8 cellular contexts compared by ENCODE assay signal in genomic region chr6:169990095-169991030, GRCh38.
DNase-seq lines count a peak whose midpoint lies in the region; ATAC-seq and TF ChIP-seq lines count a peak whose summit lies in the region.

No MANE protein-coding gene starts in this region.

- CTCF ChIA-PET in CD4-positive, alpha-beta T cell (lab: Charles Lee), result no interaction called here
- CTCF ChIA-PET in SK-N-SH (lab: Yijun Ruan, JAX), result no interaction called here

- no peak overlapping the region for H2AFZ ChIP-seq in SK-N-SH (ENCODE audit: low read depth)

- H3K4me3 Mint-ChIP-seq in CD4-positive, alpha-beta T cell, result peak overlapping the region; percentile 83
- H3K4me3 Mint-ChIP-seq in activated CD4-positive, alpha-beta T cell treated with anti-CD3 and anti-CD28 coated beads, Interleukin-2, amount 10 ng/mL, durations not matched to agents 24 days and 14 days, result peak overlapping the region; percentile 69
- H3K4me3 Mint-ChIP-seq in immature natural killer cell, result peak overlapping the region; percentile 25 to 67 (median 34)
- peak overlapping the region; percentile 46 to 47 for H3K4me3 Mint-ChIP-seq in stimulated activated naive B cell treated with anti-CD40 and anti-IgM and Interleukin-4, amounts not matched to agents 10 μg/mL and 1 μg/mL and 100 μg/mL, for 72 hours

- H3K4me3 ChIP-seq in SK-N-SH (ENCODE audit: low read depth in 2 of 2, low read length in 1 of 2), result no peak overlapping the region
- H3K4me3 ChIP-seq in HAP-1, result no peak overlapping the region

- no peak overlapping the region for H3K9ac ChIP-seq in SK-N-SH

- H3K27me3 Mint-ChIP-seq in CD4-positive, alpha-beta T cell, result no peaks in the 10 kb centered on the region
- peaks cover 6% of the 10 kb centered on the region for H3K27me3 Mint-ChIP-seq in activated CD4-positive, alpha-beta T cell treated with anti-CD3 and anti-CD28 coated beads, Interleukin-2, amount 10 ng/mL, durations not matched to agents 24 days and 14 days
- H3K27me3 Mint-ChIP-seq in immature natural killer cell (ENCODE audit: low read depth in 3 of 3), result peaks cover 4 to 8% (median 6%) of the 10 kb centered on the region in 3 donors
- peaks cover 10 to 14% of the 10 kb centered on the region in 2 donors for H3K27me3 Mint-ChIP-seq in stimulated activated naive B cell treated with anti-CD40 and anti-IgM and Interleukin-4, amounts not matched to agents 10 μg/mL and 1 μg/mL and 100 μg/mL, for 72 hours

- H3K27ac ChIP-seq in CD4-positive, alpha-beta T cell (ENCODE audit: low read depth, low read length), result no peak overlapping the region
- H3K27ac ChIP-seq in SK-N-SH (ENCODE audit: low read depth in 2 of 2, low read length in 1 of 2), result no peak overlapping the region

- peak in 8 of 10 experiments; percentile 10 to 53 (median 18) for DNase-seq in CD4-positive, alpha-beta T cell
- DNase-seq in activated CD4-positive, alpha-beta T cell treated with anti-CD3 and anti-CD28 coated beads, Interleukin-2, amount 10 ng/mL, durations not matched to agents 24 days and 14 days, result peak; percentile 82
- DNase-seq in immature natural killer cell (peak; percentile 49 to 56 (median 50)), SK-N-SH (no peak), NCI-H345 (lab: John Stamatoyannopoulos, UW) (no peak), HAP-1 (ENCODE audit: low spot score in 2 of 2) (no peak)
- peak; percentile 12 for DNase-seq in stimulated activated naive B cell treated with anti-CD40 and anti-IgM and Interleukin-4, amounts not matched to agents 10 μg/mL and 1 μg/mL and 100 μg/mL, for 72 hours

- H3K36me3 Mint-ChIP-seq in CD4-positive, alpha-beta T cell (ENCODE audit: low read depth), result no peaks in the 10 kb centered on the region
- H3K36me3 Mint-ChIP-seq in activated CD4-positive, alpha-beta T cell treated with anti-CD3 and anti-CD28 coated beads, Interleukin-2, amount 10 ng/mL, durations not matched to agents 24 days and 14 days (ENCODE audit: low read depth), result no peaks in the 10 kb centered on the region
- H3K36me3 Mint-ChIP-seq in immature natural killer cell, result no peaks in the 10 kb centered on the region
- no peaks in the 10 kb centered on the region for H3K36me3 Mint-ChIP-seq in stimulated activated naive B cell treated with anti-CD40 and anti-IgM and Interleukin-4, amounts not matched to agents 10 μg/mL and 1 μg/mL and 100 μg/mL, for 72 hours

- POLR2A ChIA-PET in CD4-positive, alpha-beta T cell (lab: Charles Lee), result interaction anchor here (0.6 to 1.2 kb wide), 3 partner anchors 27 to 563 kb away, joined by 3 to 7 read pairs (median 5); no protein-coding TSS in a partner anchor
- POLR2A ChIA-PET in SK-N-SH (lab: Yijun Ruan, JAX), result no interaction called here

- intact Hi-C loops in CD4-positive, alpha-beta T cell (cut with DNase I, micrococcal nuclease), result loop anchor here in 1 of 2 experiments (5.0 kb wide), 1 partner anchor 38 kb away; no protein-coding TSS in a partner anchor
- intact Hi-C loops in activated CD4-positive, alpha-beta T cell treated with anti-CD3 and anti-CD28 coated beads, Interleukin-2, amount 10 ng/mL, durations not matched to agents 24 days and 14 days (cut with micrococcal nuclease), result loop anchor here (1.0 to 5.0 kb wide), 2 partner anchors 97 to 527 kb away; no protein-coding TSS in a partner anchor

- H3K79me2 ChIP-seq in SK-N-SH (ENCODE audit: insufficient read depth), result no peaks in the 10 kb centered on the region

- no peak for TF ChIP-seq RAD21 in SK-N-SH (IDR thresholded peaks at IDR 0.05; ENCODE audit: low read length)

- H4K20me1 ChIP-seq in SK-N-SH (ENCODE audit: insufficient read depth), result no peaks in the 10 kb centered on the region

- no peaks in the 10 kb centered on the region for H3K9me3 Mint-ChIP-seq in CD4-positive, alpha-beta T cell
- H3K9me3 Mint-ChIP-seq in activated CD4-positive, alpha-beta T cell treated with anti-CD3 and anti-CD28 coated beads, Interleukin-2, amount 10 ng/mL, durations not matched to agents 24 days and 14 days, result no peaks in the 10 kb centered on the region
- H3K9me3 Mint-ChIP-seq in immature natural killer cell, result no peaks in the 10 kb centered on the region
- no peaks in the 10 kb centered on the region for H3K9me3 Mint-ChIP-seq in stimulated activated naive B cell treated with anti-CD40 and anti-IgM and Interleukin-4, amounts not matched to agents 10 μg/mL and 1 μg/mL and 100 μg/mL, for 72 hours

- no peaks in the 10 kb centered on the region for H3K9me3 ChIP-seq in CD4-positive, alpha-beta T cell (ENCODE audit: control insufficient read depth, low read length)
- H3K9me3 ChIP-seq in SK-N-SH (no peaks in the 10 kb centered on the region), HAP-1 (no peaks in the 10 kb centered on the region)

- in situ Hi-C loops in HAP-1 (cut with MboI; ENCODE audit: low sequenced_read_pairs), result no loop called here

- H3F3A ChIP-seq in SK-N-SH (replicated peaks; ENCODE audit: insufficient read depth), result no peaks in the 10 kb centered on the region

- 65% methylated on average over 26 of the region's 32 CpGs for WGBS in SK-N-SH (ENCODE audit: low lambda C conversion rate)

- H3K4me1 Mint-ChIP-seq in CD4-positive, alpha-beta T cell (ENCODE audit: low read depth), result peaks cover 33% of the 10 kb centered on the region
- H3K4me1 Mint-ChIP-seq in activated CD4-positive, alpha-beta T cell treated with anti-CD3 and anti-CD28 coated beads, Interleukin-2, amount 10 ng/mL, durations not matched to agents 24 days and 14 days, result peaks cover 20% of the 10 kb centered on the region
- H3K4me1 Mint-ChIP-seq in immature natural killer cell, result peaks cover 22 to 28% of the 10 kb centered on the region in 2 donors
- peaks cover 31 to 46% of the 10 kb centered on the region in 2 donors for H3K4me1 Mint-ChIP-seq in stimulated activated naive B cell treated with anti-CD40 and anti-IgM and Interleukin-4, amounts not matched to agents 10 μg/mL and 1 μg/mL and 100 μg/mL, for 72 hours

- peak; percentile 41 for TF ChIP-seq CTCF in CD4-positive, alpha-beta T cell (IDR thresholded peaks at IDR 0.05)
- no peak for TF ChIP-seq CTCF in SK-N-SH (IDR thresholded peaks at IDR 0.05)

- peaks cover 0 to 2% of the 10 kb centered on the region in 2 experiments; a peak in 1 of 4 replicates for H3K4me1 ChIP-seq in SK-N-SH (ENCODE audit: control insufficient read depth in 1 of 2, insufficient read depth in 2 of 2, low read depth in 1 of 2, low read length in 1 of 2)
- no peaks in the 10 kb centered on the region for H3K4me1 ChIP-seq in HAP-1

- TF ChIP-seq EP300 in SK-N-SH (IDR thresholded peaks at IDR 0.05; ENCODE audit: borderline replicate concordance in 1 of 2, low read depth in 1 of 2, low read length in 1 of 2), result no peak

- no peaks in the 10 kb centered on the region for H3K9me2 ChIP-seq in SK-N-SH

- H3K27ac Mint-ChIP-seq in CD4-positive, alpha-beta T cell, result peak overlapping the region; percentile 92
- H3K27ac Mint-ChIP-seq in activated CD4-positive, alpha-beta T cell treated with anti-CD3 and anti-CD28 coated beads, Interleukin-2, amount 10 ng/mL, durations not matched to agents 24 days and 14 days, result peak overlapping the region; percentile 77
- H3K27ac Mint-ChIP-seq in immature natural killer cell, result peak overlapping the region in 1 of 6 donors; percentile 1
- H3K27ac Mint-ChIP-seq in stimulated activated naive B cell treated with anti-CD40 and anti-IgM and Interleukin-4, amounts not matched to agents 10 μg/mL and 1 μg/mL and 100 μg/mL, for 72 hours, result no peak overlapping the region

- H3K4me2 ChIP-seq in SK-N-SH, result no peak overlapping the region

- ATAC-seq in CD4-positive, alpha-beta T cell (ENCODE audit: poor library complexity), result peak; percentile 95
- ATAC-seq in HG02852 (IDR thresholded peaks at IDR 0.05; ENCODE audit: unreplicated experiment), result peak; percentile 51
- ATAC-seq in stimulated activated naive B cell treated with anti-CD40 and anti-IgM and Interleukin-4, amounts not matched to agents 10 μg/mL and 1 μg/mL and 100 μg/mL, for 72 hours (replicated peaks), result peak; percentile 74 to 80

- no peaks in the 10 kb centered on the region for H3K36me3 ChIP-seq in SK-N-SH (replicated peaks in 1 of 2; ENCODE audit: control insufficient read depth in 1 of 2, insufficient read depth in 2 of 2, low read length in 1 of 2)
- no peaks in the 10 kb centered on the region for H3K36me3 ChIP-seq in HAP-1 (replicated peaks)

- no peaks in the 10 kb centered on the region for H3K27me3 ChIP-seq in CD4-positive, alpha-beta T cell (ENCODE audit: control insufficient read depth, insufficient read depth, low read length)
- H3K27me3 ChIP-seq in SK-N-SH (ENCODE audit: insufficient read depth) (no peaks in the 10 kb centered on the region), HAP-1 (ENCODE audit: low read depth) (no peaks in the 10 kb centered on the region)

TF ChIP-seq in SK-N-SH, 30 proteins besides CTCF, POLR2A, EP300 and RAD21:
- TF ChIP-seq FOXJ3 (CRISPR knock-in tag; IDR thresholded peaks at IDR 0.05) (no peak), POLR2AphosphoS5 (IDR thresholded peaks at IDR 0.05; ENCODE audit: low read depth, low read length) (no peak), RCOR1 (IDR thresholded peaks at IDR 0.05; ENCODE audit: low read length) (no peak)
TF ChIP-seq in SK-N-SH: peak in this region for 0.

Comparison
In these comparisons a context has a peak if more than half of its experiments do, and no peak if none do; other contexts are left out.
1. DNase-seq: peak in CD4-positive, alpha-beta T cell (8 of 10), activated CD4-positive, alpha-beta T cell treated with anti-CD3 and anti-CD28 coated beads, Interleukin-2, amount 10 ng/mL, durations not matched to agents 24 days and 14 days (single experiment), immature natural killer cell (3 of 3) and stimulated activated naive B cell treated with anti-CD40 and anti-IgM and Interleukin-4, amounts not matched to agents 10 μg/mL and 1 μg/mL and 100 μg/mL, for 72 hours (single experiment); none in SK-N-SH (single experiment), NCI-H345 (single experiment) and HAP-1 (0 of 2).
2. Peak in every context shown above with its lines, with median percentiles within 50 percentile points of each other: ATAC-seq and H3K4me3 Mint-ChIP-seq.